ENCODE assay signal across 15 cellular contexts in the genomic region with DNA sequence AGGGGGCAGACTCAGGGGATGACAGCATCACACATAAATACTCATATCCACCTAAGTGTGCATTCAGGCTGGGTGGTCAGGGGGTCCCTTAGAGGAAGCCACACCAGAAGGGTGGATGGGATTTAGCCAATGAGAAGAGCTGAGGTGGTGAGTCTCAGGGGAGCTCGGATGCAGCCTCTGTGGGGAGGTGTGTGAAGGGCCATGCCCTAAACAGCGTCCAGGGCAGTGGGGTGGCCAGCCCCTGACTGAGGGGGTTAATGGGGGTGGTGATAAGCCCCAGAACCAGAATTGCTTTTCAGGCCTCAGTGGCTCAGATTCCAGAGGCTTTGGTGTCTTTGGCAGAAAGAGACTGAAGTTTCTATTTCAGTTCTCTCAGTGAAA.
DNase-seq lines count a peak whose midpoint lies in the region; ATAC-seq, FAIRE-seq and TF ChIP-seq lines count a peak whose summit lies in the region.
"Had no signal": no experiment of that assay in that cellular context is flagged by ENCODE, and none has a peak within 500 bp of the region (broad histone marks: within the 10 kb centered on the region; RNA-seq: fewer than 3 reads in every experiment).

No MANE protein-coding gene starts in this region.

- 90% methylated on average over 2 of the region's 2 CpGs for WGBS in liver
- WGBS in HepG2 (ENCODE audit: low lambda C conversion rate): 34% methylated on average over 2 of the region's 2 CpGs
- 55% methylated on average over 1 of the region's 2 CpGs; no CpG with 5 or more reads in 1 of the 2 donors for WGBS in gastroesophageal sphincter (ENCODE audit: low coverage in 1 of 2), 2 donors

- POLR2A ChIA-PET in HepG2 (lab: Yijun Ruan, JAX): no interaction called here

- H3K27ac ChIP-seq in liver (ENCODE audit: low read depth in 1 of 2, low read length in 2 of 2) (peak overlapping the region; percentile 88 to 98), HepG2 (ENCODE audit: extremely low read length, insufficient read depth, low read length) (no peak overlapping the region), VCaP (peak overlapping the region; percentile 99), gastroesophageal sphincter (peak overlapping the region in 3 of 4 donors; percentile 14 to 35 (median 16))
- H3K27ac ChIP-seq: adrenal gland had no signal

- DNase-seq in HepG2 (ENCODE audit: low spot score) (no peak), mucosa of gallbladder (ENCODE audit: low spot score) (no peak), DMS153 (lab: John Stamatoyannopoulos, UW) (no peak), type B pancreatic cell (ENCODE audit: extremely low spot score, unreplicated experiment) (no peak), epidermal melanocyte (ENCODE audit: insufficient read length, low spot score) (no peak)
- DNase-seq: adrenal gland; glutamatergic neuron; NCI-H1694 treated with DMSO at 0.1 percent for 48 hours; stimulated activated CD4-positive, alpha-beta T cell treated with anti-CD3 and anti-CD28 coated beads, Interleukin-12 subunit alpha, Interleukin-12 subunit beta, amount 100 ng/mL, for 4 hours had no signal

- in situ Hi-C loops in HepG2 (cut with HindIII; ENCODE audit: extremely low pct_ligation_motif_present, low pct_unique_long_range_greater_than_20kb): no loop called here

- H3K27me3 Mint-ChIP-seq in type B pancreatic cell: peaks cover 24% of the 10 kb centered on the region

- TF ChIP-seq CTCF in liver (IDR thresholded peaks at IDR 0.05; ENCODE audit: low read depth, low read length, missing input control) (no peak), HepG2 (CRISPR knock-in tag; IDR thresholded peaks at IDR 0.05) (no peak), VCaP (conservative IDR thresholded peaks at IDR 0.05) (no peak), gastroesophageal sphincter (IDR thresholded peaks at IDR 0.05) (no peak), type B pancreatic cell (conservative IDR thresholded peaks at IDR 0.05) (no peak)

- no peaks in the 10 kb centered on the region for H3K79me2 ChIP-seq in HepG2 (ENCODE audit: insufficient read depth, low read length)

- H4K20me1 ChIP-seq in HepG2 (ENCODE audit: insufficient read depth, low read length): no peaks in the 10 kb centered on the region

- BruUV-seq in HepG2 (replicated peaks; lab: Mats Ljungman, UMichigan): no TSS peak

- H3K9me3 ChIP-seq in liver (ENCODE audit: control insufficient read depth in 4 of 4, low read length in 3 of 4): no peaks in the 10 kb centered on the region
- H3K9me3 ChIP-seq in HepG2 (ENCODE audit: low read length): no peaks in the 10 kb centered on the region
- H3K9me3 ChIP-seq in gastroesophageal sphincter: no peaks in the 10 kb centered on the region
- H3K9me3 ChIP-seq: adrenal gland, mucosa of descending colon had no signal

- H3K36me3 ChIP-seq in liver (ENCODE audit: control insufficient read depth in 4 of 4, insufficient read depth in 3 of 4, low read depth in 1 of 4, low read length in 3 of 4) (no peaks in the 10 kb centered on the region), HepG2 (replicated peaks in 1 of 2; ENCODE audit: control insufficient read depth in 1 of 2, insufficient read depth in 2 of 2, low read length in 2 of 2) (no peaks in the 10 kb centered on the region), gastroesophageal sphincter (no peaks in the 10 kb centered on the region)
- H3K36me3 ChIP-seq: adrenal gland had no signal

- H3K9ac ChIP-seq in liver (ENCODE audit: low read depth in 1 of 2, low read length in 2 of 2): peak overlapping the region in 1 of 2 donors; percentile 57
- H3K9ac ChIP-seq in HepG2 (ENCODE audit: insufficient read depth, low read depth, low read length): no peak overlapping the region

- no peaks in the 10 kb centered on the region for H3K9me3 Mint-ChIP-seq in type B pancreatic cell
- H3K9me3 Mint-ChIP-seq: activated T-cell treated with anti-CD3 and anti-CD28 coated beads, Interleukin-2, amount 50 U/mL, for 4 hours had no signal

- ATAC-seq in HepG2 (no peak), gastroesophageal sphincter (no peak)

- no peak for TF ChIP-seq EP300 in HepG2 (IDR thresholded peaks at IDR 0.05; ENCODE audit: low read depth in 2 of 2, low read length in 2 of 2)
- no peak for TF ChIP-seq EP300 in HepG2 (CRISPR knock-in tag; IDR thresholded peaks at IDR 0.05; ENCODE audit: borderline replicate concordance)
- no peak for TF ChIP-seq EP300 in gastroesophageal sphincter (IDR thresholded peaks at IDR 0.05)

- H3K27ac Mint-ChIP-seq in type B pancreatic cell: no peak overlapping the region

- H3K4me1 Mint-ChIP-seq in type B pancreatic cell (ENCODE audit: unreplicated experiment): no peaks in the 10 kb centered on the region

- TF ChIP-seq RAD21 in liver (IDR thresholded peaks at IDR 0.05) (no peak), HepG2 (CRISPR knock-in tag; IDR thresholded peaks at IDR 0.05) (no peak)

- intact Hi-C loops in HepG2 (cut with micrococcal nuclease; ENCODE audit: unreplicated experiment): loop anchor here (10.0 kb wide), 1 partner anchor 53 kb away; no protein-coding TSS in a partner anchor

- no peak overlapping the region for H3K4me2 ChIP-seq in HepG2 (ENCODE audit: low read depth, low read length)

- no peak for FAIRE-seq in HepG2 (lab: Jason Lieb, UNC)
- FAIRE-seq: TTC549 had no signal

- H3K27me3 ChIP-seq in liver (ENCODE audit: control insufficient read depth in 4 of 4, insufficient read depth in 4 of 4, low read length in 3 of 4) (no peaks in the 10 kb centered on the region), HepG2 (ENCODE audit: control insufficient read depth in 1 of 2, insufficient read depth in 2 of 2, low read length in 2 of 2) (peaks cover 4 to 54% of the 10 kb centered on the region in 2 experiments), gastroesophageal sphincter (peaks cover 70% of the 10 kb centered on the region)
- H3K27me3 ChIP-seq: adrenal gland had no signal

- no peaks in the 10 kb centered on the region for H3K36me3 Mint-ChIP-seq in type B pancreatic cell

- no peak for TF ChIP-seq POLR2A in HepG2 (IDR thresholded peaks at IDR 0.05; ENCODE audit: insufficient read depth in 1 of 2, low read depth in 2 of 2, low read length in 2 of 2)
- no peak for TF ChIP-seq POLR2A in gastroesophageal sphincter (IDR thresholded peaks at IDR 0.05)

- no peak overlapping the region for H2AFZ ChIP-seq in HepG2 (ENCODE audit: low read length)

- H3K4me1 ChIP-seq in liver (ENCODE audit: control insufficient read depth in 4 of 4, insufficient read depth in 4 of 4, low read length in 3 of 4) (peaks cover 12 to 43% (median 24%) of the 10 kb centered on the region in 4 donors), HepG2 (ENCODE audit: insufficient read depth, low read length) (peaks cover 26% of the 10 kb centered on the region), gastroesophageal sphincter (peaks cover 0 to 11% (median 0%) of the 10 kb centered on the region in 3 donors)
- H3K4me1 ChIP-seq: adrenal gland had no signal

- CTCF ChIA-PET in HepG2 (lab: Yijun Ruan, JAX; ENCODE audit: low intra/inter-chr PET ratio, low total read pairs): no interaction called here

- H3K4me3 ChIP-seq in liver (ENCODE audit: low read depth in 1 of 3, low read length in 3 of 3) (no peak overlapping the region), HepG2 (replicated peaks in 1 of 3; ENCODE audit: insufficient read depth in 1 of 3, low read depth in 2 of 3, low read length in 3 of 3) (no peak overlapping the region), gastroesophageal sphincter (no peak overlapping the region)
- H3K4me3 ChIP-seq: adrenal gland, mucosa of descending colon had no signal

- no peak overlapping the region for H3K4me3 Mint-ChIP-seq in type B pancreatic cell
- H3K4me3 Mint-ChIP-seq: activated T-cell treated with anti-CD3 and anti-CD28 coated beads, Interleukin-2, amount 50 U/mL, for 4 hours had no signal

TF ChIP-seq in liver, 16 proteins besides CTCF, POLR2A, EP300 and RAD21 (continues in another document):
- TF ChIP-seq SP1 (IDR thresholded peaks at IDR 0.05): no peak
- TF ChIP-seq JUND (IDR thresholded peaks at IDR 0.05): no peak
- no peak for TF ChIP-seq NR2F2 (IDR thresholded peaks at IDR 0.05)

TF ChIP-seq in HepG2, 621 proteins besides CTCF, POLR2A, EP300 and RAD21 (continues in another document):
- TF ChIP-seq, protein P1, sequence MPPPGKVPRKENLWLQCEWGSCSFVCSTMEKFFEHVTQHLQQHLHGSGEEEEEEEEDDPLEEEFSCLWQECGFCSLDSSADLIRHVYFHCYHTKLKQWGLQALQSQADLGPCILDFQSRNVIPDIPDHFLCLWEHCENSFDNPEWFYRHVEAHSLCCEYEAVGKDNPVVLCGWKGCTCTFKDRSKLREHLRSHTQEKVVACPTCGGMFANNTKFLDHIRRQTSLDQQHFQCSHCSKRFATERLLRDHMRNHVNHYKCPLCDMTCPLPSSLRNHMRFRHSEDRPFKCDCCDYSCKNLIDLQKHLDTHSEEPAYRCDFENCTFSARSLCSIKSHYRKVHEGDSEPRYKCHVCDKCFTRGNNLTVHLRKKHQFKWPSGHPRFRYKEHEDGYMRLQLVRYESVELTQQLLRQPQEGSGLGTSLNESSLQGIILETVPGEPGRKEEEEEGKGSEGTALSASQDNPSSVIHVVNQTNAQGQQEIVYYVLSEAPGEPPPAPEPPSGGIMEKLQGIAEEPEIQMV (CRISPR knock-in tag; IDR thresholded peaks at IDR 0.05; ENCODE audit: low read depth): no peak
- TF ChIP-seq ZFY (CRISPR knock-in tag; IDR thresholded peaks at IDR 0.05): no peak
- TF ChIP-seq, protein P2, sequence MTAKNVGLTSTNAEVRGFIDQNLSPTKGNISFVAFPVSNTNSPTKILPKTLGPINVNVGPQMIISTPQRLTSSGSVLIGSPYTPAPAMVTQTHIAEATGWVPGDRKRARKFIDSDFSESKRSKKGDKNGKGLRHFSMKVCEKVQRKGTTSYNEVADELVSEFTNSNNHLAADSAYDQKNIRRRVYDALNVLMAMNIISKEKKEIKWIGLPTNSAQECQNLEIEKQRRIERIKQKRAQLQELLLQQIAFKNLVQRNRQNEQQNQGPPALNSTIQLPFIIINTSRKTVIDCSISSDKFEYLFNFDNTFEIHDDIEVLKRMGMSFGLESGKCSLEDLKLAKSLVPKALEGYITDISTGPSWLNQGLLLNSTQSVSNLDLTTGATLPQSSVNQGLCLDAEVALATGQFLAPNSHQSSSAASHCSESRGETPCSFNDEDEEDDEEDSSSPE (CRISPR knock-in tag; IDR thresholded peaks at IDR 0.05): no peak
- TF ChIP-seq NFIC (IDR thresholded peaks at IDR 0.05; ENCODE audit: low read length): no peak
- TF ChIP-seq RBAK (CRISPR knock-in tag; IDR thresholded peaks at IDR 0.05): no peak
- TF ChIP-seq ATF1 (CRISPR knock-in tag; IDR thresholded peaks at IDR 0.05): no peak
- TF ChIP-seq ZNF670 (CRISPR knock-in tag; IDR thresholded peaks at IDR 0.05; ENCODE audit: borderline replicate concordance): no peak
